In genomic region chr10:25113231-25114035, GRCh38 we compare ENCODE assay signal across 9 cellular contexts.
DNase-seq lines count a peak whose midpoint lies in the region; ATAC-seq and FAIRE-seq lines count a peak whose summit lies in the region.
"Had no signal": no experiment of that assay in that cellular context is flagged by ENCODE, and none has a peak within 500 bp of the region (broad histone marks: within the 10 kb centered on the region; RNA-seq: fewer than 3 reads in every experiment).

No MANE protein-coding gene starts in this region.

- no peak overlapping the region for H2BK120ac ChIP-seq in neuronal stem cell (ENCODE audit: low read depth, low read length)

- H3K27me3 ChIP-seq in neuronal stem cell (ENCODE audit: control insufficient read depth in 3 of 3, insufficient read depth in 3 of 3, low read depth in 1 of 3, low read length in 3 of 3): no peaks in the 10 kb centered on the region

- H3K27ac ChIP-seq in neuronal stem cell (replicated peaks; ENCODE audit: low read length): peak overlapping the region; percentile 79

- no peak overlapping the region for H4K91ac ChIP-seq in neuronal stem cell (ENCODE audit: low read depth, low read length, poor library complexity)

- H3K4me3 ChIP-seq in neuronal stem cell (ENCODE audit: low read length in 2 of 2): no peak overlapping the region

- H3K18ac ChIP-seq in neuronal stem cell (ENCODE audit: low read length): peak overlapping the region; percentile 76

- no peak overlapping the region for H3K9ac ChIP-seq in neuronal stem cell (ENCODE audit: low read depth, low read length, poor library complexity)

- no peak overlapping the region for H2BK15ac ChIP-seq in neuronal stem cell (ENCODE audit: low read length)

- ATAC-seq in GM21447 (IDR thresholded peaks at IDR 0.05; ENCODE audit: unreplicated experiment): peak; percentile 89

- no peaks in the 10 kb centered on the region for H3K36me3 ChIP-seq in neuronal stem cell (replicated peaks in 1 of 2; ENCODE audit: control insufficient read depth in 2 of 2, insufficient read depth in 2 of 2, low read length in 2 of 2)

- peak overlapping the region; percentile 80 for H2AFZ ChIP-seq in neuronal stem cell (ENCODE audit: low read length)

- no peak overlapping the region for H2AK5ac ChIP-seq in neuronal stem cell (ENCODE audit: low read depth, low read length)

- no peak for FAIRE-seq in frontal cortex (lab: Jason Lieb, UNC)

- no peaks in the 10 kb centered on the region for H3K9me3 ChIP-seq in neuronal stem cell (replicated peaks in 1 of 2; ENCODE audit: control insufficient read depth in 2 of 2, insufficient read depth in 1 of 2, low read depth in 1 of 2, low read length in 2 of 2)

- DNase-seq in EL (peak; percentile 65), HT-29 (ENCODE audit: low spot score) (peak; percentile 96), NCI-H748 treated with DMSO at 0.1 percent for 48 hours (lab: John Stamatoyannopoulos, UW) (peak; percentile 62), activated T-cell treated with anti-CD3 and anti-CD28 coated beads for 24 hours (ENCODE audit: low read depth) (peak; percentile 11), frontal cortex (ENCODE audit: low spot score in 2 of 2) (peak; percentile 12 to 40), neuronal stem cell (ENCODE audit: low spot score) (peak; percentile 80), cortex of kidney (lab: John Stamatoyannopoulos, UW) (no peak)
- DNase-seq: activated T-cell treated with anti-CD3 and anti-CD28 coated beads, Interleukin-2, amount 50 U/mL, for 4 hours had no signal

- H3K4me1 ChIP-seq in neuronal stem cell (ENCODE audit: control insufficient read depth in 2 of 2, insufficient read depth in 1 of 2, low read depth in 1 of 2, low read length in 2 of 2): peaks cover 12 to 16% of the 10 kb centered on the region in 2 donors

- no peak overlapping the region for H3K23ac ChIP-seq in neuronal stem cell (ENCODE audit: low read depth, low read length, poor library complexity)

- no peak overlapping the region for H2BK12ac ChIP-seq in neuronal stem cell (ENCODE audit: low read length)

- peak overlapping the region; percentile 43 for H3K4me2 ChIP-seq in neuronal stem cell (ENCODE audit: insufficient read depth, low read length, poor library complexity, severe bottlenecking)

- no CpG with 5 or more reads among the region's 13 CpGs for WGBS in neuronal stem cell (ENCODE audit: extremely low coverage in 2 of 2, insufficient read length in 2 of 2, insufficient replicate concordance in 1 of 2), 2 donors

- H2BK5ac ChIP-seq in neuronal stem cell (ENCODE audit: low read length): no peak overlapping the region

- H3K79me1 ChIP-seq in neuronal stem cell (ENCODE audit: low read depth, low read length): no peaks in the 10 kb centered on the region

- no peak overlapping the region for H3K4ac ChIP-seq in neuronal stem cell (ENCODE audit: low read length)

- no peak overlapping the region for H3K14ac ChIP-seq in neuronal stem cell (ENCODE audit: low read length)

- H4K8ac ChIP-seq in neuronal stem cell (ENCODE audit: low read depth, low read length): no peak overlapping the region
